ENCODE assay signal across 21 cellular contexts in the genomic region with DNA sequence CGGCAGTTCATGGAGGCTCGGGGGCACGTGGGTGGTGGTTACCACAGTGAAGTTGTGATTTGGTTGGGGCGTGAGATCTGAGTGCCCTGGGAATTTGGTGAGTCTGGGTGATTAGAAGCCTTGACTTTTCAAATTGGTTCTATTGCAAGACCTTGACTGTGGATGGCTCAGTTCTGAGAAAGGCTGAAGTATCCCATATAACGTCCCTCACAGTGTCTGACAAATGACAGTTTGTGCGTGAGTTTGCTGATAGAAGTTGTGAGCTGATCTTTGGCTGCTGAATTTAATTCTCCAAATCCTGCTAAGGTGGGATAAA. TPM values are rescaled to one million over a fixed set of nuclear protein-coding genes. Genes with fewer than 3 reads are reported as not detected.
A peak's percentile ranks its signal among the peaks of the same experiment; 100 is the strongest.
DNase-seq lines count a peak whose midpoint lies in the region; ATAC-seq and TF ChIP-seq lines count a peak whose summit lies in the region.
"Had no signal": no experiment of that assay in that cellular context is flagged by ENCODE, and none has a peak within 500 bp of the region (broad histone marks: within the 10 kb centered on the region; RNA-seq: fewer than 3 reads in every experiment).

No MANE protein-coding gene starts in this region.

- 83% methylated on average over 2 of the region's 6 CpGs for WGBS in mammary epithelial cell (ENCODE audit: low coverage, missing lambda C conversion rate)

- TF ChIP-seq CTCF in mammary epithelial cell (conservative IDR thresholded peaks at IDR 0.05 in 1 of 2, IDR thresholded peaks at IDR 0.05 in 1 of 2; ENCODE audit: extremely low read depth in 1 of 2, insufficient read depth in 1 of 2, low read depth in 1 of 2, low read length in 2 of 2): no peak

- in situ Hi-C loops in mammary epithelial cell (cut with MboI; ENCODE audit: low sequenced_read_pairs in 2 of 2): no loop called here

- H3K36me3 ChIP-seq in mammary epithelial cell (ENCODE audit: insufficient read depth, low read length): peaks cover 36% of the 10 kb centered on the region

- ATAC-seq in activated naive CD8-positive, alpha-beta T cell treated with anti-CD3 and anti-CD28 coated beads, Interleukin-2, amount 50 U/mL, for 24 hours: no peak
- peak; percentile 44 for ATAC-seq in stimulated activated memory B cell treated with anti-CD40 and anti-IgM and Interleukin-4, amounts not matched to agents 10 μg/mL and 1 μg/mL and 100 μg/mL, for 72 hours
- ATAC-seq: gastrocnemius medialis had no signal

- no peak overlapping the region for H3K4me3 Mint-ChIP-seq in activated T-cell treated with anti-CD3 and anti-CD28 coated beads, Interleukin-2, amount 50 U/mL, for 24 hours
- no peak overlapping the region for H3K4me3 Mint-ChIP-seq in activated naive CD8-positive, alpha-beta T cell treated with anti-CD3 and anti-CD28 coated beads, Interleukin-2, amount 50 U/mL, for 24 hours
- H3K4me3 Mint-ChIP-seq in stimulated activated memory B cell treated with anti-CD40 and anti-IgM and Interleukin-4, amounts not matched to agents 10 μg/mL and 1 μg/mL and 100 μg/mL, for 72 hours: no peak overlapping the region
- H3K4me3 Mint-ChIP-seq: activated naive CD4-positive, alpha-beta T cell treated with anti-CD3 and anti-CD28 coated beads, Interleukin-2, amount 50 U/mL, for 24 hours; CD14-positive monocyte had no signal

- H3K27me3 Mint-ChIP-seq in activated T-cell treated with anti-CD3 and anti-CD28 coated beads, Interleukin-2, amount 50 U/mL, for 24 hours: no peaks in the 10 kb centered on the region
- no peaks in the 10 kb centered on the region for H3K27me3 Mint-ChIP-seq in activated naive CD8-positive, alpha-beta T cell treated with anti-CD3 and anti-CD28 coated beads, Interleukin-2, amount 50 U/mL, for 24 hours
- no peaks in the 10 kb centered on the region for H3K27me3 Mint-ChIP-seq in stimulated activated memory B cell treated with anti-CD40 and anti-IgM and Interleukin-4, amounts not matched to agents 10 μg/mL and 1 μg/mL and 100 μg/mL, for 72 hours
- H3K27me3 Mint-ChIP-seq: activated naive CD4-positive, alpha-beta T cell treated with anti-CD3 and anti-CD28 coated beads, Interleukin-2, amount 50 U/mL, for 24 hours had no signal

- no peak overlapping the region for H3K4me3 ChIP-seq in mammary epithelial cell (replicated peaks in 1 of 3; ENCODE audit: insufficient read depth in 1 of 3, low read depth in 2 of 3, low read length in 3 of 3)
- H3K4me3 ChIP-seq: A549, gastrocnemius medialis, SK-N-MC, upper lobe of left lung had no signal

- H3K27me3 ChIP-seq in mammary epithelial cell (ENCODE audit: insufficient read depth, low read length): no peaks in the 10 kb centered on the region
- H3K27me3 ChIP-seq: gastrocnemius medialis, stomach, upper lobe of left lung had no signal

- H3K9me3 Mint-ChIP-seq in activated T-cell treated with anti-CD3 and anti-CD28 coated beads, Interleukin-2, amount 50 U/mL, for 24 hours: no peaks in the 10 kb centered on the region
- H3K9me3 Mint-ChIP-seq in activated naive CD8-positive, alpha-beta T cell treated with anti-CD3 and anti-CD28 coated beads, Interleukin-2, amount 50 U/mL, for 24 hours: no peaks in the 10 kb centered on the region
- no peaks in the 10 kb centered on the region for H3K9me3 Mint-ChIP-seq in stimulated activated memory B cell treated with anti-CD40 and anti-IgM and Interleukin-4, amounts not matched to agents 10 μg/mL and 1 μg/mL and 100 μg/mL, for 72 hours
- H3K9me3 Mint-ChIP-seq: activated naive CD4-positive, alpha-beta T cell treated with anti-CD3 and anti-CD28 coated beads, Interleukin-2, amount 50 U/mL, for 24 hours; activated T-cell treated with anti-CD3 and anti-CD28 coated beads, Interleukin-2, amount 50 U/mL, for 4 hours; CD14-positive monocyte had no signal

- H3K36me3 Mint-ChIP-seq in activated T-cell treated with anti-CD3 and anti-CD28 coated beads, Interleukin-2, amount 50 U/mL, for 24 hours (ENCODE audit: low read depth): peaks cover 71% of the 10 kb centered on the region
- peaks cover 49% of the 10 kb centered on the region for H3K36me3 Mint-ChIP-seq in activated naive CD8-positive, alpha-beta T cell treated with anti-CD3 and anti-CD28 coated beads, Interleukin-2, amount 50 U/mL, for 24 hours (ENCODE audit: low read depth)
- H3K36me3 Mint-ChIP-seq in stimulated activated memory B cell treated with anti-CD40 and anti-IgM and Interleukin-4, amounts not matched to agents 10 μg/mL and 1 μg/mL and 100 μg/mL, for 72 hours: peaks cover 56% of the 10 kb centered on the region

- no peaks in the 10 kb centered on the region for H3K9me3 ChIP-seq in mammary epithelial cell (replicated peaks; ENCODE audit: insufficient read depth, low read length)
- H3K9me3 ChIP-seq: A549, gastrocnemius medialis, stomach, upper lobe of left lung had no signal

- H3K4me2 ChIP-seq in mammary epithelial cell (ENCODE audit: insufficient read depth, low read depth, low read length): no peak overlapping the region
- H3K4me2 ChIP-seq: A549 had no signal

- no peak overlapping the region for H3K9ac ChIP-seq in mammary epithelial cell (ENCODE audit: insufficient read depth, low read length)

- no peaks in the 10 kb centered on the region for H3K4me1 ChIP-seq in mammary epithelial cell (ENCODE audit: insufficient read depth, low read length)
- H3K4me1 ChIP-seq: upper lobe of left lung had no signal

- no TSS peak for BruUV-seq in mammary epithelial cell (replicated peaks; lab: Mats Ljungman, UMichigan)

- no peak overlapping the region for H2AFZ ChIP-seq in mammary epithelial cell (ENCODE audit: low read depth, low read length)

- intact Hi-C loops in mammary epithelial cell (cut with micrococcal nuclease): no loop called here

- H4K20me1 ChIP-seq in mammary epithelial cell (ENCODE audit: insufficient read depth, low read length): peaks cover 4% of the 10 kb centered on the region

- peak overlapping the region; percentile 14 for H3K27ac Mint-ChIP-seq in activated T-cell treated with anti-CD3 and anti-CD28 coated beads, Interleukin-2, amount 50 U/mL, for 24 hours
- H3K27ac Mint-ChIP-seq in activated naive CD8-positive, alpha-beta T cell treated with anti-CD3 and anti-CD28 coated beads, Interleukin-2, amount 50 U/mL, for 24 hours: peak overlapping the region; percentile 21
- H3K27ac Mint-ChIP-seq in stimulated activated memory B cell treated with anti-CD40 and anti-IgM and Interleukin-4, amounts not matched to agents 10 μg/mL and 1 μg/mL and 100 μg/mL, for 72 hours: no peak overlapping the region

- CTCF ChIA-PET in mammary epithelial cell (lab: Charles Lee; ENCODE audit: low non-redundant PET): no interaction called here

- peaks cover 21% of the 10 kb centered on the region for H3K4me1 Mint-ChIP-seq in activated T-cell treated with anti-CD3 and anti-CD28 coated beads, Interleukin-2, amount 50 U/mL, for 24 hours (ENCODE audit: low read depth)
- H3K4me1 Mint-ChIP-seq in activated naive CD8-positive, alpha-beta T cell treated with anti-CD3 and anti-CD28 coated beads, Interleukin-2, amount 50 U/mL, for 24 hours: peaks cover 17% of the 10 kb centered on the region
- peaks cover 19% of the 10 kb centered on the region for H3K4me1 Mint-ChIP-seq in stimulated activated memory B cell treated with anti-CD40 and anti-IgM and Interleukin-4, amounts not matched to agents 10 μg/mL and 1 μg/mL and 100 μg/mL, for 72 hours
- H3K4me1 Mint-ChIP-seq: CD14-positive monocyte had no signal

- H3K27ac ChIP-seq in mammary epithelial cell (ENCODE audit: insufficient read depth, low read depth, low read length): no peak overlapping the region
- H3K27ac ChIP-seq: A549, gastrocnemius medialis, SK-N-MC, stomach, upper lobe of left lung had no signal

- no peak for DNase-seq in activated T-cell treated with anti-CD3 and anti-CD28 coated beads, Interleukin-2, amount 50 U/mL, for 24 hours
- no peak for DNase-seq in activated T-cell treated with anti-CD3 and anti-CD28 coated beads for 4 hours
- peak; percentile 35 for DNase-seq in MV-4-11 (lab: John Stamatoyannopoulos, UW)
- DNase-seq in activated naive CD8-positive, alpha-beta T cell treated with anti-CD3 and anti-CD28 coated beads, Interleukin-2, amount 50 U/mL, for 24 hours: no peak
- DNase-seq in HCEC 1CT: no peak
- DNase-seq in NCI-H146 treated with DMSO at 0.1 percent for 48 hours (lab: John Stamatoyannopoulos, UW; ENCODE audit: unreplicated experiment): no peak
- DNase-seq in mammary epithelial cell: no peak
- DNase-seq: activated CD4-positive, alpha-beta T cell treated with anti-CD3 and anti-CD28 coated beads, Interleukin-2, amount 50 U/mL, for 4 hours; activated T-cell treated with anti-CD3 and anti-CD28 coated beads, Interleukin-2, amount 50 U/mL, for 4 hours; gastrocnemius medialis; midbrain; NCI-H1092 treated with DMSO at 0.1 percent for 48 hours; NCI-H2107; retina; stomach had no signal

- dilution Hi-C loops in mammary epithelial cell (cut with HindIII; ENCODE audit: low sequenced_read_pairs): no loop called here

- H3K79me2 ChIP-seq in mammary epithelial cell (ENCODE audit: insufficient read depth, low read length): peaks cover 18% of the 10 kb centered on the region

RNA-seq across cellular contexts. Expression of a gene that starts 0.5 kb away (rescaled TPM):
- under 1 TPM; 0.17 to 0.75 TPM for total RNA-seq in mammary epithelial cell
- 0.01 TPM for polyA plus RNA-seq in mammary epithelial cell
- 0.10 TPM for polyA minus RNA-seq in mammary epithelial cell
- polyA plus RNA-seq: CD14-positive monocyte had no signal

RNA-seq across cellular contexts. Expression of a gene that starts 11.2 kb away (rescaled TPM):
- 100 to 1,000 TPM in 1 of 2 donors, 10 to 100 TPM in 1; 77.7 to 107 TPM for total RNA-seq in mammary epithelial cell
- 42.8 TPM for polyA plus RNA-seq in mammary epithelial cell
- 75.1 TPM for polyA minus RNA-seq in mammary epithelial cell
